Comparison of ENCODE assay signal across 24 cellular contexts in genomic region chr3:10547841-10548783, GRCh38. TPM values are rescaled to one million over a fixed set of nuclear protein-coding genes. Genes with fewer than 3 reads are reported as not detected.
DNase-seq lines count a peak whose midpoint lies in the region; ATAC-seq, FAIRE-seq and TF ChIP-seq lines count a peak whose summit lies in the region.
"Had no signal": no experiment of that assay in that cellular context is flagged by ENCODE, and none has a peak within 500 bp of the region (broad histone marks: within the 10 kb centered on the region; RNA-seq: fewer than 3 reads in every experiment).

No MANE protein-coding gene starts in this region.

- FAIRE-seq in bronchial epithelial cell (lab: Jason Lieb, UNC), result peak; percentile 70

- H3K4me3 ChIP-seq in bronchial epithelial cell (ENCODE audit: low read depth, low read length) (no peak overlapping the region), A673 (ENCODE audit: low read depth, low read length, poor library complexity, severe bottlenecking) (no peak overlapping the region)
- H3K4me3 ChIP-seq: gastrocnemius medialis, psoas muscle, SJSA1, testis had no signal

- H3K9me3 ChIP-seq in A673 (ENCODE audit: low read depth, low read length, poor library complexity, severe bottlenecking), result no peaks in the 10 kb centered on the region
- H3K9me3 ChIP-seq: gastrocnemius medialis, psoas muscle, SJSA1, testis had no signal

- POLR2A ChIA-PET in activated CD4-positive, alpha-beta T cell treated with anti-CD3 and anti-CD28 coated beads for 36 hours (lab: Charles Lee), result no interaction called here
- POLR2A ChIA-PET in A673 (lab: Charles Lee; ENCODE audit: low non-redundant PET), result interaction anchor here (0.6 kb wide), 1 partner anchor 12 kb away, joined by 4 read pairs; no protein-coding TSS in a partner anchor

- in situ Hi-C loops in KBM-7 (cut with MboI; ENCODE audit: low pct_unique_long_range_greater_than_20kb, low sequenced_read_pairs), result no loop called here

- H3K27me3 Mint-ChIP-seq in activated CD4-positive, alpha-beta T cell treated with anti-CD3 and anti-CD28 coated beads for 36 hours, result peaks cover 11% of the 10 kb centered on the region

- H3K27me3 ChIP-seq in bronchial epithelial cell (ENCODE audit: control insufficient read depth, insufficient read depth, low read length) (no peaks in the 10 kb centered on the region), A673 (replicated peaks; ENCODE audit: insufficient read depth, low read depth, low read length, poor library complexity) (no peaks in the 10 kb centered on the region)
- H3K27me3 ChIP-seq: gastrocnemius medialis, SJSA1, testis had no signal

- DNase-seq in activated CD4-positive, alpha-beta T cell treated with anti-CD3 and anti-CD28 coated beads for 36 hours, result no peak
- no peak for DNase-seq in activated CD4-positive, alpha-beta T cell treated with anti-CD3 and anti-CD28 coated beads, Interleukin-2, amount 50 U/mL, for 1 hour
- peak; percentile 4 for DNase-seq in KBM-7
- no peak for DNase-seq in bronchial epithelial cell (ENCODE audit: low read depth)
- peak; percentile 32 for DNase-seq in putamen (ENCODE audit: low spot score)
- no peak for DNase-seq in OCI-M2 (lab: John Stamatoyannopoulos, UW; ENCODE audit: unreplicated experiment)
- no peak for DNase-seq in NCI-H146 treated with DMSO at 0.1 percent for 48 hours (lab: John Stamatoyannopoulos, UW; ENCODE audit: unreplicated experiment)
- DNase-seq in A673 (ENCODE audit: low spot score), result no peak
- DNase-seq: activated gamma-delta T cell; amniotic stem cell; central memory CD4-positive, alpha-beta T cell; erythroblast; gastrocnemius medialis; IMR-90; midbrain; NCI-H2081 treated with DMSO at 0.1 percent for 48 hours; psoas muscle; testis had no signal

- peaks cover 36% of the 10 kb centered on the region for H3K4me1 Mint-ChIP-seq in activated CD4-positive, alpha-beta T cell treated with anti-CD3 and anti-CD28 coated beads for 36 hours

- CTCF ChIA-PET in activated CD4-positive, alpha-beta T cell treated with anti-CD3 and anti-CD28 coated beads for 36 hours (lab: Charles Lee), result no interaction called here
- CTCF ChIA-PET in A673 (lab: Charles Lee), result interaction anchor here (0.5 kb wide), 1 partner anchor 565 kb away, joined by 5 read pairs; no protein-coding TSS in a partner anchor

- intact Hi-C loops in activated CD4-positive, alpha-beta T cell treated with anti-CD3 and anti-CD28 coated beads for 36 hours (cut with DNase I, micrococcal nuclease), result no loop called here
- intact Hi-C loops in A673 (cut with micrococcal nuclease; ENCODE audit: unreplicated experiment), result no loop called here

- H3K4me1 ChIP-seq in A673 (ENCODE audit: insufficient read depth, low read length, poor library complexity, severe bottlenecking), result peaks cover 7% of the 10 kb centered on the region
- H3K4me1 ChIP-seq: testis had no signal

- H3K36me3 ChIP-seq in bronchial epithelial cell (ENCODE audit: control insufficient read depth, insufficient read depth, low read length), result no peaks in the 10 kb centered on the region
- H3K36me3 ChIP-seq in A673 (ENCODE audit: insufficient read depth, low read length, poor library complexity, severe bottlenecking), result no peaks in the 10 kb centered on the region
- H3K36me3 ChIP-seq: gastrocnemius medialis, SJSA1 had no signal

- TF ChIP-seq CTCF in bronchial epithelial cell (IDR thresholded peaks at IDR 0.05; ENCODE audit: insufficient read depth, low read length, severe bottlenecking) (no peak), A673 (conservative IDR thresholded peaks at IDR 0.05; ENCODE audit: low read depth, low read length) (no peak)

- H3K27ac ChIP-seq in A673 (ENCODE audit: low read depth, low read length, poor library complexity, severe bottlenecking), result no peak overlapping the region
- H3K27ac ChIP-seq: gastrocnemius medialis, HL-60, psoas muscle, SJSA1, testis had no signal

- peaks cover 2% of the 10 kb centered on the region for H3K9me3 Mint-ChIP-seq in activated CD4-positive, alpha-beta T cell treated with anti-CD3 and anti-CD28 coated beads for 36 hours (ENCODE audit: low read depth)

- peak overlapping the region; percentile 0 for H3K27ac Mint-ChIP-seq in activated CD4-positive, alpha-beta T cell treated with anti-CD3 and anti-CD28 coated beads for 36 hours
- H3K27ac Mint-ChIP-seq: CD4-positive, CD25-positive, alpha-beta regulatory T cell; T-helper 2 cell treated with Interferon-gamma antibody and Interleukin-4, amounts not matched to agents 5 μg/mL and 100 μg/mL, for 36 hours had no signal

- no peak overlapping the region for H3K4me3 Mint-ChIP-seq in activated CD4-positive, alpha-beta T cell treated with anti-CD3 and anti-CD28 coated beads for 36 hours
- H3K4me3 Mint-ChIP-seq: CD4-positive, CD25-positive, alpha-beta regulatory T cell; neural crest cell; T-helper 2 cell treated with Interferon-gamma antibody and Interleukin-4, amounts not matched to agents 5 μg/mL and 100 μg/mL, for 36 hours had no signal

- no TSS peak for BruUV-seq in A673 (replicated peaks; lab: Mats Ljungman, UMichigan)

- H3K36me3 Mint-ChIP-seq in activated CD4-positive, alpha-beta T cell treated with anti-CD3 and anti-CD28 coated beads for 36 hours (ENCODE audit: low read depth), result no peaks in the 10 kb centered on the region
- H3K36me3 Mint-ChIP-seq: CD4-positive, CD25-positive, alpha-beta regulatory T cell had no signal

- no peak for ATAC-seq in activated CD4-positive, alpha-beta T cell treated with anti-CD3 and anti-CD28 coated beads for 36 hours
- ATAC-seq: gastrocnemius medialis, Panc1, psoas muscle had no signal

RNA-seq across cellular contexts. Expression of gene ATP2B2, which starts 42.7 kb away (rescaled TPM):
- under 1 TPM in 1 of 2 experiments, not detected in 1; 0.05 TPM for total RNA-seq in activated CD4-positive, alpha-beta T cell treated with anti-CD3 and anti-CD28 coated beads for 36 hours
- not detected in 2 replicates for total RNA-seq in bronchial epithelial cell
- 0.17 and 0.35 TPM in 2 replicates for total RNA-seq in A673 (2021)
- total RNA-seq: CD4-positive, CD25-positive, alpha-beta regulatory T cell; SJSA1 had no signal

Comparison
In these comparisons a context has a peak if more than half of its experiments do, and no peak if none do; other contexts are left out.
1. DNase-seq: peak in KBM-7 (single experiment) and putamen (single experiment); none in activated CD4-positive, alpha-beta T cell treated with anti-CD3 and anti-CD28 coated beads for 36 hours (single experiment), activated CD4-positive, alpha-beta T cell treated with anti-CD3 and anti-CD28 coated beads, Interleukin-2, amount 50 U/mL, for 1 hour (single experiment), bronchial epithelial cell (single experiment), OCI-M2 (single experiment), NCI-H146 treated with DMSO at 0.1 percent for 48 hours (single experiment) and A673 (single experiment).